8 cellular contexts compared by ENCODE assay signal in the genomic region with DNA sequence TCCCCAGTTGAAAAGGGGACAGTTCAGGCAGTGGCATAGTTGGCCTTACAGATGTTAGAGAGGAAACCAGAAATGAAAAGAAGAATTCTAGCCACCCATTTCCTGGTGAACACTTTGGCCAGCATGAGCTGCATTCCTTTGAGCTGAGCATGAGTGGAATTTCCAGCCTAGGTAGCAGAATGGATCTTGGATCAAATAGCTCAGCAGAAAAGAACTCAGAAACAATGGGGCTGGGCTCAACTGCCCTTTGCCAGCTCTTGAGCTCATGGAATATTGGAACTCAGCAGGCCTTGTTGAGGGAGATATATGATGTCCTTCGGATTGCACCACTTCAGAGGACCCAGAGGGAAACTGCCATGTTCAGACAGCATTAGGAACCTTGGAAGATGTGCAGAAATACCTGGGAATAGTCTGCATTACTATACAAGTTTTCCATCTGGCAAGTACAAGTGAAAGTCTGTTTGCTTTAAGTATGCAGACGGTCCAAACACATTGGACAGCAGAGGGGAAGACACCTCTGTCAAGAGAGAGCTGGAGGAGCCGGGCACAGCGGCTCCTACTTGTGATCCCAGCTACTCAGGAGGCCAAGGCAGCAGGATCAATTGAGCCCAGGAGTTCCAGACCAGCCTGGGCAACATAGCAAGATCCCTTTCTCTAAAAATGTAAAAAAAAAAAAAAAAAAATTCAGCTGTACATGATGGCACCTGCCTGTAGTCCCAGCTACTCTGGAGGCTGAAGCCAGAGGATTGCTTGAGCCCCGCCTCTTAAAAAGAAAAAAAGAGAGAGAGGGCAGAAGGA. TPM values are rescaled to one million over a fixed set of nuclear protein-coding genes. Genes with fewer than 3 reads are reported as not detected.
DNase-seq lines count a peak whose midpoint lies in the region; ATAC-seq and TF ChIP-seq lines count a peak whose summit lies in the region.

No MANE protein-coding gene starts in this region.

- no peak for TF ChIP-seq CTCF in progenitor cell of endocrine pancreas (IDR thresholded peaks at IDR 0.05; ENCODE audit: unreplicated experiment)

- H3K9me3 Mint-ChIP-seq in progenitor cell of endocrine pancreas (ENCODE audit: low read depth): no peaks in the 10 kb centered on the region

- H3K27me3 Mint-ChIP-seq in progenitor cell of endocrine pancreas: no peaks in the 10 kb centered on the region

- H3K36me3 Mint-ChIP-seq in progenitor cell of endocrine pancreas (ENCODE audit: insufficient read depth): peaks cover 1% of the 10 kb centered on the region

- peak overlapping the region; percentile 94 for H3K27ac Mint-ChIP-seq in progenitor cell of endocrine pancreas

- DNase-seq in Daoy (ENCODE audit: low read depth): peak; percentile 88
- peak; percentile 80 for DNase-seq in RPMI7951 (ENCODE audit: low read depth)
- DNase-seq in fibroblast of peridontal ligament (ENCODE audit: extremely low read depth): peak; percentile 77
- DNase-seq in progenitor cell of endocrine pancreas (ENCODE audit: low spot score, unreplicated experiment): no peak
- no peak for DNase-seq in stimulated activated CD4-positive, alpha-beta T cell treated with anti-CD3 and anti-CD28 coated beads, Interleukin-1b, Interleukin-23, amount 100 ng/mL, for 48 hours
- DNase-seq in amygdala (lab: John Stamatoyannopoulos, UW): no peak
- DNase-seq in NCI-H1436 (lab: John Stamatoyannopoulos, UW): no peak

- H3K4me3 Mint-ChIP-seq in progenitor cell of endocrine pancreas (ENCODE audit: low read depth): no peak overlapping the region

- no peak for ATAC-seq in GM19324 (IDR thresholded peaks at IDR 0.05; ENCODE audit: low FRiP score, unreplicated experiment)

- peaks cover 11% of the 10 kb centered on the region for H3K4me1 Mint-ChIP-seq in progenitor cell of endocrine pancreas (ENCODE audit: low read depth)

RNA-seq across cellular contexts. Expression of a gene that starts 3.1 kb away (rescaled TPM):
- 196 and 211 TPM in 2 replicates for total RNA-seq in Daoy (2014; rRNA removed; shearing (Covaris generic))
- total RNA-seq in RPMI7951 (2014; rRNA removed; shearing (Covaris generic)): 94.5 and 96.8 TPM in 2 replicates
- 175 and 177 TPM in 2 replicates for total RNA-seq in progenitor cell of endocrine pancreas

Comparison
In these comparisons a context has a peak if more than half of its experiments do, and no peak if none do; other contexts are left out.
1. DNase-seq: peak in Daoy (single experiment), RPMI7951 (single experiment) and fibroblast of peridontal ligament (single experiment); none in progenitor cell of endocrine pancreas (single experiment), stimulated activated CD4-positive, alpha-beta T cell treated with anti-CD3 and anti-CD28 coated beads, Interleukin-1b, Interleukin-23, amount 100 ng/mL, for 48 hours (single experiment), amygdala (0 of 56) and NCI-H1436 (single experiment).